8 cellular contexts compared by ENCODE assay signal in genomic region chr11:58788355-58789023, GRCh38. TPM values are rescaled to one million over a fixed set of nuclear protein-coding genes. Genes with fewer than 3 reads are reported as not detected.
DNase-seq lines count a peak whose midpoint lies in the region; ATAC-seq and TF ChIP-seq lines count a peak whose summit lies in the region.

No MANE protein-coding gene starts in this region.

- peak; percentile 78 for DNase-seq in MCF 10A (ENCODE audit: unreplicated experiment)
- no peak for DNase-seq in breast epithelium (ENCODE audit: low spot score in 2 of 2)
- peak; percentile 34 for DNase-seq in HCT116 (ENCODE audit: low read depth, low spot score)
- no peak for DNase-seq in RWPE2 (ENCODE audit: low spot score)
- DNase-seq in activated naive CD8-positive, alpha-beta T cell treated with anti-CD3 and anti-CD28 coated beads, Interleukin-2, amount 50 U/mL, for 24 hours = peak; percentile 16
- DNase-seq in iPS DF 6.9 (ENCODE audit: low read depth, low spot score) = peak; percentile 16
- DNase-seq in stimulated activated CD4-positive, alpha-beta T cell treated with anti-CD3 and anti-CD28 coated beads, Interleukin-2, amount 100 ng/mL, for 24 hours = peak; percentile 23 to 29

- peak; percentile 91 for TF ChIP-seq RAD21 in HCT116 (IDR thresholded peaks at IDR 0.05; ENCODE audit: low read depth)

- H3K4me1 Mint-ChIP-seq in MCF 10A (ENCODE audit: insufficient read depth, unreplicated experiment) = peaks cover 7% of the 10 kb centered on the region
- no peaks in the 10 kb centered on the region for H3K4me1 Mint-ChIP-seq in activated naive CD8-positive, alpha-beta T cell treated with anti-CD3 and anti-CD28 coated beads, Interleukin-2, amount 50 U/mL, for 24 hours

- H2AFZ ChIP-seq in HCT116 (ENCODE audit: low read depth, low read length, poor library complexity, severe bottlenecking) = no peak overlapping the region

- H3K36me3 ChIP-seq in breast epithelium = no peaks in the 10 kb centered on the region
- no peaks in the 10 kb centered on the region for H3K36me3 ChIP-seq in HCT116 (ENCODE audit: control insufficient read depth in 1 of 2, insufficient read depth in 2 of 2, low read length in 2 of 2)
- no peaks in the 10 kb centered on the region for H3K36me3 ChIP-seq in RWPE2 (ENCODE audit: low read depth)
- no peaks in the 10 kb centered on the region for H3K36me3 ChIP-seq in iPS DF 6.9 (ENCODE audit: control insufficient read depth, insufficient read depth, low read length)

- ATAC-seq in HCT116 = peak; percentile 98
- peak; percentile 84 for ATAC-seq in RWPE2 (ENCODE audit: low read depth)
- peak; percentile 80 for ATAC-seq in activated naive CD8-positive, alpha-beta T cell treated with anti-CD3 and anti-CD28 coated beads, Interleukin-2, amount 50 U/mL, for 24 hours

- intact Hi-C loops in MCF 10A (cut with micrococcal nuclease) = loop anchor here (1.0 to 2.0 kb wide), 4 partner anchors 113 to 264 kb away; no protein-coding TSS in a partner anchor
- intact Hi-C loops in breast epithelium (cut with DNase I; ENCODE audit: low total_unique reads) = no loop called here
- intact Hi-C loops in HCT116 (cut with micrococcal nuclease) = loop anchor here (1.0 to 5.0 kb wide), 4 partner anchors 113 to 349 kb away; no protein-coding TSS in a partner anchor

- no peaks in the 10 kb centered on the region for H3K36me3 Mint-ChIP-seq in MCF 10A (ENCODE audit: insufficient read depth, unreplicated experiment)
- peaks cover 2% of the 10 kb centered on the region for H3K36me3 Mint-ChIP-seq in activated naive CD8-positive, alpha-beta T cell treated with anti-CD3 and anti-CD28 coated beads, Interleukin-2, amount 50 U/mL, for 24 hours (ENCODE audit: low read depth)

- TF ChIP-seq POLR2A in breast epithelium (IDR thresholded peaks at IDR 0.05) (no peak), HCT116 (IDR thresholded peaks at IDR 0.05; ENCODE audit: borderline replicate concordance, extremely low read depth, insufficient read depth, insufficient read length) (no peak)

- H3K4me1 ChIP-seq in breast epithelium (no peaks in the 10 kb centered on the region), HCT116 (ENCODE audit: control insufficient read depth in 1 of 2, insufficient read depth in 2 of 2, low read length in 2 of 2) (peaks cover 0 to 10% of the 10 kb centered on the region in 2 experiments; a peak in 1 of 4 replicates), RWPE2 (ENCODE audit: insufficient read depth, poor library complexity, severe bottlenecking) (no peaks in the 10 kb centered on the region), iPS DF 6.9 (ENCODE audit: control insufficient read depth, insufficient read depth, low read length) (no peaks in the 10 kb centered on the region)

- WGBS in iPS DF 6.9 (ENCODE audit: insufficient coverage, insufficient read length) = no CpG with 5 or more reads among the region's 4 CpGs

- RAD21 ChIA-PET in HCT116 (lab: Charles Lee; ENCODE audit: low non-redundant PET in 1 of 2, low total read pairs in 2 of 2, uncharacterized antibody in 2 of 2, unreplicated experiment in 2 of 2) = interaction anchor here in 1 of 2 experiments (0.6 to 1.1 kb wide), 2 partner anchors 147 to 159 kb away, joined by 3 read pairs; no protein-coding TSS in a partner anchor

- no peaks in the 10 kb centered on the region for H3K9me2 ChIP-seq in HCT116 (ENCODE audit: insufficient read depth)

- H3K4me3 Mint-ChIP-seq in MCF 10A (ENCODE audit: unreplicated experiment) = no peak overlapping the region
- H3K4me3 Mint-ChIP-seq in activated naive CD8-positive, alpha-beta T cell treated with anti-CD3 and anti-CD28 coated beads, Interleukin-2, amount 50 U/mL, for 24 hours = no peak overlapping the region

- no TSS peak for BruUV-seq in MCF 10A (replicated peaks; lab: Mats Ljungman, UMichigan)
- no TSS peak for BruUV-seq in HCT116 (replicated peaks; lab: Mats Ljungman, UMichigan)

- H3K9me3 Mint-ChIP-seq in MCF 10A (ENCODE audit: unreplicated experiment) = no peaks in the 10 kb centered on the region
- H3K9me3 Mint-ChIP-seq in activated naive CD8-positive, alpha-beta T cell treated with anti-CD3 and anti-CD28 coated beads, Interleukin-2, amount 50 U/mL, for 24 hours = peaks cover 4% of the 10 kb centered on the region

- H3K79me2 ChIP-seq in HCT116 (ENCODE audit: insufficient read depth, low read length) = no peaks in the 10 kb centered on the region

- CTCF ChIA-PET in MCF 10A (lab: Yijun Ruan, JAX) = interaction anchor here (0.5 to 4.3 kb wide), 54 partner anchors 9 to 1866 kb away, joined by 3 to 115 read pairs (median 3); partner anchors contain the start of genes GLYAT and LPXN
- CTCF ChIA-PET in HCT116 (lab: Charles Lee) = interaction anchor here (0.6 to 1.9 kb wide), 16 partner anchors 8 to 368 kb away, joined by 3 to 9 read pairs (median 4); no protein-coding TSS in a partner anchor

- no peak overlapping the region for H3K9ac ChIP-seq in HCT116 (ENCODE audit: low read length)

- TF ChIP-seq CTCF in MCF 10A (IDR thresholded peaks at IDR 0.05; ENCODE audit: unreplicated experiment) (peak; percentile 89), breast epithelium (IDR thresholded peaks at IDR 0.05) (peak in 1 of 3 donors; percentile 13), HCT116 (IDR thresholded peaks at IDR 0.05 in 2 of 3, conservative IDR thresholded peaks at IDR 0.05 in 1 of 3; ENCODE audit: borderline replicate concordance in 1 of 3, insufficient read depth in 1 of 3, low read depth in 2 of 3, low read length in 2 of 3) (peak; percentile 75 to 95 (median 88); a peak in 5 of 6 replicates), LNCAP (IDR thresholded peaks at IDR 0.05) (peak; percentile 97), RWPE2 (IDR thresholded peaks at IDR 0.05; ENCODE audit: poor library complexity, severe bottlenecking) (peak; percentile 76)

- peak overlapping the region; percentile 15; the same call in 1 of the 2 replicates for H3K4me2 ChIP-seq in HCT116 (ENCODE audit: low read length)

- no peaks in the 10 kb centered on the region for H3K27me3 ChIP-seq in breast epithelium
- no peaks in the 10 kb centered on the region for H3K27me3 ChIP-seq in HCT116 (ENCODE audit: insufficient read depth, low read length)
- H3K27me3 ChIP-seq in RWPE2 (ENCODE audit: insufficient read depth, poor library complexity, severe bottlenecking) = no peaks in the 10 kb centered on the region
- no peaks in the 10 kb centered on the region for H3K27me3 ChIP-seq in iPS DF 6.9 (ENCODE audit: control insufficient read depth, insufficient read depth, low read length)

- H3K27ac Mint-ChIP-seq in MCF 10A (ENCODE audit: low read depth, unreplicated experiment) = no peak overlapping the region
- no peak overlapping the region for H3K27ac Mint-ChIP-seq in activated naive CD8-positive, alpha-beta T cell treated with anti-CD3 and anti-CD28 coated beads, Interleukin-2, amount 50 U/mL, for 24 hours

- H3K27me3 Mint-ChIP-seq in MCF 10A (ENCODE audit: insufficient read depth, unreplicated experiment) = no peaks in the 10 kb centered on the region
- peaks cover 5% of the 10 kb centered on the region for H3K27me3 Mint-ChIP-seq in activated naive CD8-positive, alpha-beta T cell treated with anti-CD3 and anti-CD28 coated beads, Interleukin-2, amount 50 U/mL, for 24 hours

- H3K27ac ChIP-seq in breast epithelium = no peak overlapping the region
- no peak overlapping the region for H3K27ac ChIP-seq in HCT116 (ENCODE audit: low read depth, low read length)
- H3K27ac ChIP-seq in RWPE2 (ENCODE audit: poor library complexity, severe bottlenecking) = peak overlapping the region; percentile 7
- no peak overlapping the region for H3K27ac ChIP-seq in iPS DF 6.9 (ENCODE audit: low read length)

- H3K4me3 ChIP-seq in breast epithelium (no peak overlapping the region), HCT116 (replicated peaks in 1 of 2; ENCODE audit: low read depth in 1 of 2, low read length in 2 of 2) (no peak overlapping the region), RWPE2 (ENCODE audit: severe bottlenecking) (no peak overlapping the region), iPS DF 6.9 (ENCODE audit: low read length) (no peak overlapping the region)

- no peaks in the 10 kb centered on the region for H4K20me1 ChIP-seq in HCT116 (ENCODE audit: insufficient read depth)

- POLR2A ChIA-PET in MCF 10A (lab: Yijun Ruan, JAX) = interaction anchor here (0.8 to 1.8 kb wide), 4 partner anchors 129 to 211 kb away, joined by 3 to 6 read pairs (median 4); no protein-coding TSS in a partner anchor
- POLR2A ChIA-PET in HCT116 (lab: Charles Lee) = no interaction called here

- peaks cover 0 to 6% of the 10 kb centered on the region in 2 donors for H3K9me3 ChIP-seq in breast epithelium
- no peaks in the 10 kb centered on the region for H3K9me3 ChIP-seq in HCT116 (ENCODE audit: control insufficient read depth in 1 of 2, insufficient read depth in 1 of 2, low read depth in 1 of 2, low read length in 2 of 2)
- no peaks in the 10 kb centered on the region for H3K9me3 ChIP-seq in RWPE2 (ENCODE audit: severe bottlenecking)
- H3K9me3 ChIP-seq in iPS DF 6.9 (ENCODE audit: control insufficient read depth, insufficient read depth, low read length) = no peaks in the 10 kb centered on the region

RNA-seq across cellular contexts. Expression of gene GLYATL2, which starts 56.0 kb away (rescaled TPM):
- total RNA-seq in MCF 10A (2022) = not detected in 2 replicates
- total RNA-seq in breast epithelium = 10 to 100 TPM in 1 of 3 donors, 1 to 10 TPM in 2; 1.3 to 38.3 (median 1.8) TPM
- total RNA-seq in HCT116 (2021; ENCODE audit: unreplicated experiment) = not detected
- polyA plus RNA-seq in HCT116 (2012) = not detected in 2 replicates

RNA-seq across cellular contexts. Expression of gene GLYAT, which starts 56.7 kb away (rescaled TPM):
- total RNA-seq in MCF 10A (2022) (not detected in 2 replicates), breast epithelium (10 to 100 TPM in 1 of 3 donors, not detected in 2; 15.8 TPM), HCT116 (2021; ENCODE audit: unreplicated experiment) (not detected)
- 0.07 TPM in 1 of 2 replicates, not detected in the other for polyA plus RNA-seq in HCT116 (2012)

Comparison
In these comparisons a context has a peak if more than half of its experiments do, and no peak if none do; other contexts are left out.
1. DNase-seq: peak in MCF 10A (single experiment), HCT116 (single experiment), activated naive CD8-positive, alpha-beta T cell treated with anti-CD3 and anti-CD28 coated beads, Interleukin-2, amount 50 U/mL, for 24 hours (single experiment), iPS DF 6.9 (single experiment) and stimulated activated CD4-positive, alpha-beta T cell treated with anti-CD3 and anti-CD28 coated beads, Interleukin-2, amount 100 ng/mL, for 24 hours (2 of 2); none in breast epithelium (0 of 2) and RWPE2 (single experiment).
2. Peak in every context shown above with its lines, with median percentiles within 50 percentile points of each other: ATAC-seq.